Comparison of ENCODE assay signal across 1 cellular context in the genomic region with DNA sequence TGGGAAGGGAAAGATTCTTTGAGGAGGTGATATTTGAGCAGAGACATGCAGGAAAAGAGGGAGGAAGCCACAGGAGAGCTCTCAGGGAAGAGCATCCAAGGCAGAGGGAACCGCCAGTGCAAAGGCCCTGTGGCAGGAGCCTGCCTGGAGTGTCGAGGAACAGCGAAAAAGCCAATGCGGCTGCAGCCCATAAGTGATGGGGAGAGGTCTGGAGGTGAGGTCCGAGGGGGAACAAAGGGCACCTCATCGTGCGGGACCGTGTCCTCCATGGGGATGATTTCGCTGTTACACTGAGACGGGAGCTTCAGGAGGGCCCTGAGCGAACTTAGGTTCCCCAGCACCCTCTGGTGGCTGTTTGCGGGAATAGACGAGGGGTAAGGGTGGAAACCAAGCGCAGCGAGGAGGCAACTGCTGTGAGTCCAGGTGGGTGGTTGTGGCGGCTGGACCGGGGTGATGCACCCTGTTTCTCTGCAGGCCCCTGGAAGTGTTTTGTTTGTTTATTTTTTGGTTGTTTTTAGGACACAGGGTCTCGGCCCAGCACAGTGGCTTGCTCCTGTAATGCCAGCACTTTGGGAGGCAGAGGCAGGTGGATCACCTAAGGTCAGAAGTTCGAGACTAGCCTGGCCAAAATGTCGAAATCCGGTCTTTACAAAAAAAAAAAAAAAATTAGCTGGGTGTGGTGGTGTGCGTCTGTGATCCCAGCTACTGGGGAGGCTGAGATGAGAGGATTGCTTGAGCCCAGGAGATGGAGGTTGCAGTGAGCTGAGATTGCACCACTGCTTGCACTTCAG.
TF ChIP-seq lines count a peak whose summit lies in the region.

No MANE protein-coding gene starts in this region.

TF ChIP-seq in SK-N-SH, 30 proteins besides CTCF, POLR2A, EP300 and RAD21 (continued from another document):
- TF ChIP-seq, protein P1, sequence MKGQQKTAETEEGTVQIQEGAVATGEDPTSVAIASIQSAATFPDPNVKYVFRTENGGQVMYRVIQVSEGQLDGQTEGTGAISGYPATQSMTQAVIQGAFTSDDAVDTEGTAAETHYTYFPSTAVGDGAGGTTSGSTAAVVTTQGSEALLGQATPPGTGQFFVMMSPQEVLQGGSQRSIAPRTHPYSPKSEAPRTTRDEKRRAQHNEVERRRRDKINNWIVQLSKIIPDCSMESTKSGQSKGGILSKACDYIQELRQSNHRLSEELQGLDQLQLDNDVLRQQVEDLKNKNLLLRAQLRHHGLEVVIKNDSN (IDR thresholded peaks at IDR 0.05; ENCODE audit: borderline replicate concordance, low read depth), result no peak
- TF ChIP-seq EZH2phosphoT487 (IDR thresholded peaks at IDR 0.05; ENCODE audit: borderline replicate concordance, low read depth) (no peak), JUND (IDR thresholded peaks at IDR 0.05) (no peak), POLR2AphosphoS5 (IDR thresholded peaks at IDR 0.05; ENCODE audit: low read depth, low read length) (no peak), SMC3 (IDR thresholded peaks at IDR 0.05; ENCODE audit: low read depth, low read length) (peak; percentile 77), TCF12 (IDR thresholded peaks at IDR 0.05) (no peak)
